Comparison of ENCODE assay signal across 14 cellular contexts in genomic region chr13:87975035-87975434, GRCh38.
"Had no signal": no experiment of that assay in that cellular context is flagged by ENCODE, and none has a peak within 500 bp of the region (broad histone marks: within the 10 kb centered on the region; RNA-seq: fewer than 3 reads in every experiment).

No MANE protein-coding gene starts in this region.

- H3K9me3 ChIP-seq: heart left ventricle, ovary had no signal

- H3K36me3 ChIP-seq: heart left ventricle, ovary, WERI-Rb-1 had no signal

- H3K4me3 ChIP-seq: heart left ventricle, ovary had no signal

- H3K27me3 ChIP-seq: heart left ventricle, ovary had no signal

- DNase-seq: activated CD4-positive, alpha-beta T cell treated with anti-CD3 and anti-CD28 coated beads for 36 hours; activated CD8-positive, alpha-beta memory T cell treated with anti-CD3 and anti-CD28 coated beads, Interleukin-2, amount 50 U/mL, for 4 hours; activated CD8-positive, alpha-beta T cell treated with anti-CD3 and anti-CD28 coated beads for 36 hours; activated naive CD4-positive, alpha-beta T cell; activated naive CD8-positive, alpha-beta T cell treated with anti-CD3 and anti-CD28 coated beads, Interleukin-2, amount 50 U/mL, for 24 hours; effector memory CD8-positive, alpha-beta T cell; heart left ventricle; islet precursor cell; left ventricle myocardium superior; ovary; retina; small intestine; T-helper 9 cell; WERI-Rb-1 had no signal

- H3K4me1 ChIP-seq: heart left ventricle had no signal

- H3K27ac ChIP-seq: heart left ventricle, ovary, WERI-Rb-1 had no signal
